ENCODE assay signal across 9 cellular contexts in the genomic region with DNA sequence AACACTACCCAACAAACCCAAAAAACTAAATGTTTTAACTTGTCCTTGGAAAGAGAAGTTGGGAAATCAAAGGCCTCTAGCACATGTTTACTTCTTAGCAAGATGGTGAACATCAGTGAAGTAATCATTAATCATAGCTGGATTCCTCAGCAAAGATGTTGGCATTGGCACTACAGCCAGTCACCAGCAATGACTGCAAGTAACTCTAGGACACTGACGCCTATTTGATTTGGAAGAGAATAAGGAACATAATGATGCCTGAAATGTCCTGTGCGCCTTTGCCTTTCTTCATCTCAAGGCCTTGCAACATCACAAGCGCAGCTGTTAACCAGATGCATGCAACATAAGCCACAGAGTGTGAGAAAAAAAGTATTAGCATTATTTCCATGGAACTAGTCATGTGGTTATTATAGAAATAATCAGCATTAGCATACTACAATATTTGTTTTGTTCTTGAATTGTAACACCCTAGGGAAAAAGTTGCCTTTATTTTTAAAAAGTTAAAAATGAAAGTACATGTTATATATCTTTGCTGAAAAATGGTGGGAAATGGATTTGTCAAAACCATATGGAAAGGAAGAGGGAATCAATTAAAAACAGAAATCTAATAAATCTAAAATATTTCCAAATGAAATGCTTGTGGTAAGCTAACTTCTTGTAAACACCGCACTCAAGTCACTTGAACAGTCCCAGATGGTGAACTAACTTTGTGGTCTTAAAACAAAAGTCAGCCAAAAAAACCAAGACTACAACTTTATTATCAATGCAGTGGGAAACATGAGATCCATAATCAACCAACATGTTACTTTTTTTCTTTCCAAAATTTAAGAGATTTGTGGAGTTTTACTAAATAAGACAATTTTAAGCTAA. TPM values are rescaled to one million over a fixed set of nuclear protein-coding genes. Genes with fewer than 3 reads are reported as not detected.
DNase-seq lines count a peak whose midpoint lies in the region.
"Had no signal": no experiment of that assay in that cellular context is flagged by ENCODE, and none has a peak within 500 bp of the region (broad histone marks: within the 10 kb centered on the region; RNA-seq: fewer than 3 reads in every experiment).

No MANE protein-coding gene starts in this region.

- DNase-seq in H4 (ENCODE audit: low spot score) (peak; percentile 30), amniotic epithelial cell (ENCODE audit: low read depth) (peak; percentile 85), hepatic stellate cell (ENCODE audit: low spot score) (peak; percentile 7), smooth muscle cell of the brain vasculature (ENCODE audit: low read depth, low spot score) (peak; percentile 24), NCI-H2029 (lab: John Stamatoyannopoulos, UW) (no peak)
- DNase-seq in activated CD8-positive, alpha-beta memory T cell treated with anti-CD3 and anti-CD28 coated beads for 24 hours, result no peak
- no peak for DNase-seq in stimulated activated CD4-positive, alpha-beta T cell treated with anti-CD3 and anti-CD28 coated beads, Interleukin-1b, Interleukin-23, amount 100 ng/mL, for 48 hours
- DNase-seq in stimulated activated CD4-positive, alpha-beta T cell treated with anti-CD3 and anti-CD28 coated beads, Interleukin-2, amount 100 ng/mL, for 48 hours, result no peak
- DNase-seq: activated T-cell treated with anti-CD3 and anti-CD28 coated beads, Interleukin-2, amount 50 U/mL, for 4 hours had no signal

RNA-seq across cellular contexts. Expression of a gene that starts 55.6 kb away (rescaled TPM):
- 10.9 and 13.5 TPM in 2 replicates for total RNA-seq in H4 (2014; rRNA removed; shearing (Covaris generic))

Comparison
In these comparisons a context has a peak if more than half of its experiments do, and no peak if none do; other contexts are left out.
1. DNase-seq: peak in H4 (single experiment), amniotic epithelial cell (single experiment), hepatic stellate cell (single experiment) and smooth muscle cell of the brain vasculature (single experiment); none in NCI-H2029 (single experiment), activated CD8-positive, alpha-beta memory T cell treated with anti-CD3 and anti-CD28 coated beads for 24 hours (single experiment), stimulated activated CD4-positive, alpha-beta T cell treated with anti-CD3 and anti-CD28 coated beads, Interleukin-1b, Interleukin-23, amount 100 ng/mL, for 48 hours (single experiment) and stimulated activated CD4-positive, alpha-beta T cell treated with anti-CD3 and anti-CD28 coated beads, Interleukin-2, amount 100 ng/mL, for 48 hours (0 of 2).